Comparison of ENCODE assay signal across 10 cellular contexts in genomic region chr5:122313001-122313402, GRCh38. TPM values are rescaled to one million over a fixed set of nuclear protein-coding genes. Genes with fewer than 3 reads are reported as not detected.
A peak's percentile ranks its signal among the peaks of the same experiment; 100 is the strongest.
DNase-seq lines count a peak whose midpoint lies in the region; ATAC-seq, FAIRE-seq and TF ChIP-seq lines count a peak whose summit lies in the region.
"Had no signal": no experiment of that assay in that cellular context is flagged by ENCODE, and none has a peak within 500 bp of the region (broad histone marks: within the 10 kb centered on the region; RNA-seq: fewer than 3 reads in every experiment).

No MANE protein-coding gene starts in this region.

- H3K4me2 ChIP-seq in A549: peak overlapping the region; percentile 89; the same call in 2 of the 3 replicates

- H3K27me3 ChIP-seq in mucosa of stomach (ENCODE audit: control insufficient read depth, insufficient read depth, low read length): peaks cover 34% of the 10 kb centered on the region

- no peak for TF ChIP-seq EP300 in A549 (IDR thresholded peaks at IDR 0.05)

- POLR2A ChIA-PET in A549 (lab: Yijun Ruan, JAX): no interaction called here

- TF ChIP-seq CTCF in A549 (IDR thresholded peaks at IDR 0.05) (no peak), epithelial cell of proximal tubule (conservative IDR thresholded peaks at IDR 0.05; ENCODE audit: low read depth, low read length) (no peak), GM20000 (IDR thresholded peaks at IDR 0.05; ENCODE audit: extremely low read depth, missing control alignments) (no peak), GM10266 (IDR thresholded peaks at IDR 0.05; ENCODE audit: control insufficient read depth, insufficient read depth, low read depth, missing control alignments) (no peak)

- no peak for DNase-seq in A549 (ENCODE audit: low read depth in 1 of 2, low spot score in 1 of 2)
- peak; percentile 66 for DNase-seq in NCI-H2029 treated with DMSO at 0.1 percent for 48 hours (lab: John Stamatoyannopoulos, UW)
- peak; percentile 19 for DNase-seq in epithelial cell of proximal tubule (ENCODE audit: low read depth)
- DNase-seq in GM20000 (ENCODE audit: low spot score): no peak
- DNase-seq in stimulated activated CD4-positive, alpha-beta T cell treated with anti-CD3 and anti-CD28 coated beads, Interleukin-1b, Interleukin-23, amount 100 ng/mL, for 48 hours: no peak
- no peak for DNase-seq in GM10266 (ENCODE audit: extremely low spot score)
- DNase-seq: activated CD8-positive, alpha-beta T cell treated with anti-CD3 and anti-CD28 coated beads for 36 hours; DND-41 had no signal

- H3K9ac ChIP-seq in mucosa of stomach (ENCODE audit: low read length): peak overlapping the region; percentile 29

- H3K36me3 ChIP-seq in mucosa of stomach (ENCODE audit: control insufficient read depth, insufficient read depth, low read length): no peaks in the 10 kb centered on the region

- no peak for FAIRE-seq in A549 (lab: Jason Lieb, UNC)

- no peak for TF ChIP-seq RAD21 in A549 (conservative IDR thresholded peaks at IDR 0.05 in 1 of 2, IDR thresholded peaks at IDR 0.05 in 1 of 2)

- no peak overlapping the region; the same call in 2 of the 3 replicates for H3K4me3 ChIP-seq in A549
- H3K4me3 ChIP-seq in epithelial cell of proximal tubule (ENCODE audit: low read depth, low read length): peak overlapping the region; percentile 64
- H3K4me3 ChIP-seq in mucosa of stomach (ENCODE audit: low read length): peak overlapping the region; percentile 18

- no peak overlapping the region for H3K27ac ChIP-seq in A549

- CTCF ChIA-PET in A549 (lab: Yijun Ruan, JAX): interaction anchor here (0.6 kb wide), 1 partner anchor 188 kb away, joined by 3 read pairs; no protein-coding TSS in a partner anchor

- no peaks in the 10 kb centered on the region for H3K4me1 ChIP-seq in A549
- H3K4me1 ChIP-seq in mucosa of stomach (ENCODE audit: control insufficient read depth, insufficient read depth, low read length): no peaks in the 10 kb centered on the region

- TF ChIP-seq POLR2A in A549 (IDR thresholded peaks at IDR 0.05; ENCODE audit: low read length): no peak

- WGBS in A549 (ENCODE audit: missing lambda C conversion rate): 59% methylated on average over 12 of the region's 12 CpGs

- ATAC-seq in A549 (no peak), GM21529 (IDR thresholded peaks at IDR 0.05; ENCODE audit: unreplicated experiment) (no peak)
- ATAC-seq: activated CD8-positive, alpha-beta T cell treated with anti-CD3 and anti-CD28 coated beads for 36 hours had no signal

- H3K9me3 ChIP-seq in A549: no peaks in the 10 kb centered on the region
- no peaks in the 10 kb centered on the region for H3K9me3 ChIP-seq in mucosa of stomach (ENCODE audit: control insufficient read depth, low read length)

TF ChIP-seq in A549, 52 proteins besides CTCF, POLR2A, EP300 and RAD21:
- TF ChIP-seq ZSCAN20 (CRISPR knock-in tag; IDR thresholded peaks at IDR 0.05): no peak
- no peak for TF ChIP-seq PHF8 (IDR thresholded peaks at IDR 0.05; ENCODE audit: borderline replicate concordance, low read depth)
- no peak for TF ChIP-seq RNF2 (IDR thresholded peaks at IDR 0.05; ENCODE audit: borderline replicate concordance, low read depth)
- TF ChIP-seq EHMT2 (IDR thresholded peaks at IDR 0.05; ENCODE audit: low read depth): no peak
- TF ChIP-seq FOSL2 (IDR thresholded peaks at IDR 0.05): no peak
- TF ChIP-seq FOSL2 (CRISPR knock-in tag; IDR thresholded peaks at IDR 0.05): no peak
- TF ChIP-seq HMGXB4 (CRISPR knock-in tag; IDR thresholded peaks at IDR 0.05; ENCODE audit: borderline replicate concordance): no peak
- TF ChIP-seq GATA3 (IDR thresholded peaks at IDR 0.05; ENCODE audit: borderline replicate concordance): no peak
- TF ChIP-seq TFCP2L1 (CRISPR knock-in tag; IDR thresholded peaks at IDR 0.05): no peak
- no peak for TF ChIP-seq HOXB5 (CRISPR knock-in tag; IDR thresholded peaks at IDR 0.05)
- no peak for TF ChIP-seq CHD2 (IDR thresholded peaks at IDR 0.05; ENCODE audit: low read length, partially characterized antibody)
- no peak for TF ChIP-seq USF2 (IDR thresholded peaks at IDR 0.05)
- TF ChIP-seq BHLHE40 (IDR thresholded peaks at IDR 0.05; ENCODE audit: low read depth, low read length): no peak

RNA-seq across cellular contexts. Expression of gene SNCAIP, which starts 1.0 kb away (rescaled TPM):
- polyA plus RNA-seq in A549 (2011; rRNA removed): 0.04 and 0.13 TPM in 2 replicates
- not detected in 2 replicates for polyA plus RNA-seq in A549 (2012; cell fraction: cytosol; rRNA removed)
- polyA plus RNA-seq in A549 (2012; cell fraction: nucleus; rRNA removed): not detected in 2 replicates
- 0.03 TPM in 1 of 3 replicates, not detected in the others for polyA plus RNA-seq in A549 (2017; fragmentation: RNase III; extraction: RNeasy Plus Mini Kit Qiagen cat#74134 plus additional on column Dnase treatment)
- not detected in 2 replicates for polyA minus RNA-seq in A549 (2011; rRNA and poly(A)+ RNA removed)
- 1.1 and 1.8 TPM in 2 replicates for total RNA-seq in epithelial cell of proximal tubule
- total RNA-seq: activated CD8-positive, alpha-beta T cell treated with anti-CD3 and anti-CD28 coated beads for 36 hours had no signal

Comparison
In these comparisons a context has a peak if more than half of its experiments do, and no peak if none do; other contexts are left out.
1. DNase-seq: peak in NCI-H2029 treated with DMSO at 0.1 percent for 48 hours (single experiment) and epithelial cell of proximal tubule (single experiment); none in A549 (0 of 2), GM20000 (single experiment), stimulated activated CD4-positive, alpha-beta T cell treated with anti-CD3 and anti-CD28 coated beads, Interleukin-1b, Interleukin-23, amount 100 ng/mL, for 48 hours (single experiment) and GM10266 (single experiment).